26 cellular contexts compared by ENCODE assay signal in genomic region chr17:64071111-64071510, GRCh38.
"Had no signal": no experiment of that assay in that cellular context is flagged by ENCODE, and none has a peak within 500 bp of the region (broad histone marks: within the 10 kb centered on the region; RNA-seq: fewer than 3 reads in every experiment).

No MANE protein-coding gene starts in this region.

- H3K9me3 ChIP-seq: pancreas, prostate gland had no signal

- H3K27me3 ChIP-seq: esophagus squamous epithelium, gastroesophageal sphincter, pancreas, spleen, stomach, transverse colon had no signal

- H3K4me3 ChIP-seq: esophagus squamous epithelium, gastroesophageal sphincter, left ventricle myocardium inferior, lower lobe of right lung, pancreas, prostate gland, spleen, stomach, thoracic aorta, transverse colon had no signal

- H3K27me3 Mint-ChIP-seq: dendritic cell treated with granulocyte-macrophage colony-stimulating factor and Interleukin-4, amounts not matched to agents 40 ng/mL and 50 ng/mL, for 4 days; effector memory CD8-positive, alpha-beta T cell; memory B cell; stimulated activated memory B cell treated with anti-CD40 and anti-IgM and Interleukin-4, amounts not matched to agents 10 μg/mL and 1 μg/mL and 100 μg/mL, for 72 hours had no signal

- H3K27ac Mint-ChIP-seq: dendritic cell treated with granulocyte-macrophage colony-stimulating factor and Interleukin-4, amounts not matched to agents 40 ng/mL and 50 ng/mL, for 4 days; memory B cell; mesothelial cell of epicardium; nephron; stimulated activated memory B cell treated with anti-CD40 and anti-IgM and Interleukin-4, amounts not matched to agents 10 μg/mL and 1 μg/mL and 100 μg/mL, for 72 hours had no signal

- H3K4me3 Mint-ChIP-seq: dendritic cell treated with granulocyte-macrophage colony-stimulating factor and Interleukin-4, amounts not matched to agents 40 ng/mL and 50 ng/mL, for 4 days; effector memory CD8-positive, alpha-beta T cell; memory B cell; mesothelial cell of epicardium; nephron; stimulated activated memory B cell treated with anti-CD40 and anti-IgM and Interleukin-4, amounts not matched to agents 10 μg/mL and 1 μg/mL and 100 μg/mL, for 72 hours had no signal

- H3K27ac ChIP-seq: esophagus squamous epithelium, gastroesophageal sphincter, left ventricle myocardium inferior, lower lobe of right lung, pancreas, prostate gland, spleen, stomach, thoracic aorta, transverse colon had no signal

- H3K9me3 Mint-ChIP-seq: effector memory CD8-positive, alpha-beta T cell had no signal

- DNase-seq: effector memory CD8-positive, alpha-beta T cell; esophagus squamous epithelium; foreskin fibroblast; glutamatergic neuron; kidney; left cardiac atrium; left ventricle myocardium inferior; lower lobe of right lung; occipital lobe; pancreas; spleen; stimulated activated CD4-positive, alpha-beta T cell treated with anti-CD3 and anti-CD28 coated beads, Interleukin-15, amount 100 ng/mL, for 24 hours; stimulated activated CD4-positive, alpha-beta T cell treated with anti-CD3 and anti-CD28 coated beads, Interleukin-1b, Interleukin-23, amount 100 ng/mL, for 48 hours; stimulated activated CD4-positive, alpha-beta T cell treated with anti-CD3 and anti-CD28 coated beads, Interleukin-4, amount 100 ng/mL, for 24 hours; stomach; substantia nigra; transverse colon had no signal

- H3K4me1 Mint-ChIP-seq: mesothelial cell of epicardium, nephron had no signal

- ATAC-seq: effector memory CD8-positive, alpha-beta T cell; gastroesophageal sphincter; left cardiac atrium; lower lobe of right lung; pancreas; sciatic nerve; stimulated activated memory B cell treated with anti-CD40 and anti-IgM and Interleukin-4, amounts not matched to agents 10 μg/mL and 1 μg/mL and 100 μg/mL, for 72 hours had no signal
